ENCODE assay signal across 23 cellular contexts in the genomic region with DNA sequence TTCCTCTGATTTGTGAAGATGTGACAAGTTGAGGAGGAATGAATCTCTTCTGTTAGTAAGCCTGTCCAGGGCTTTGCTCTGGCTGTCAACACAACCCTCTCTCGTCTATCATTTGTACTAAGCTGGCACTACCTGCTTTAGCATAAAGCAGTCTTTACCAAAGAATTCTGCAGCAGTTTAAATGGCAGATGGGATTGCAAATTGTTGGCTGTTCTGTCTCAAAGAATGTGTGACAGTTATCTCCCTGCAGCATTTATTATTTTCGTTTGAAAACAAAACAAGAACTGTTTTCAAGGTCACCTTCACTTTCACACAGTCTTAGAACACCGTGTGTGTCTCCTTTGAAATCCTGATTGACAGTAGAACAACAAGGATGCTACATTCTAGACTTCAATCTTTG. TPM values are rescaled to one million over a fixed set of nuclear protein-coding genes. Genes with fewer than 3 reads are reported as not detected.
DNase-seq lines count a peak whose midpoint lies in the region; ATAC-seq and TF ChIP-seq lines count a peak whose summit lies in the region.
"Had no signal": no experiment of that assay in that cellular context is flagged by ENCODE, and none has a peak within 500 bp of the region (broad histone marks: within the 10 kb centered on the region; RNA-seq: fewer than 3 reads in every experiment).

No MANE protein-coding gene starts in this region.

- H2AK5ac ChIP-seq in mesenchymal stem cell (ENCODE audit: low read length, severe bottlenecking): peak overlapping the region; percentile 4

- no peaks in the 10 kb centered on the region for H3K9me3 ChIP-seq in mesenchymal stem cell (ENCODE audit: control insufficient read depth, low read length)

- peaks cover 5% of the 10 kb centered on the region for H3K4me1 Mint-ChIP-seq in activated CD4-positive, alpha-beta memory T cell treated with anti-CD3 and anti-CD28 coated beads for 36 hours (ENCODE audit: low read depth)

- peaks cover 4% of the 10 kb centered on the region for H3K79me1 ChIP-seq in mesenchymal stem cell (replicated peaks; ENCODE audit: low read length, poor library complexity, severe bottlenecking)

- intact Hi-C loops in activated CD4-positive, alpha-beta memory T cell treated with anti-CD3 and anti-CD28 coated beads for 36 hours (cut with micrococcal nuclease): no loop called here

- no peak overlapping the region for H2AFZ ChIP-seq in mesenchymal stem cell (ENCODE audit: low read depth, low read length)

- H4K8ac ChIP-seq in mesenchymal stem cell (ENCODE audit: low read length): no peak overlapping the region

- ATAC-seq in SK-N-SH treated with all-trans-retinoic acid at 6 μM for 48 hours: no peak
- no peak for ATAC-seq in HG02852 (IDR thresholded peaks at IDR 0.05; ENCODE audit: unreplicated experiment)

- no peak overlapping the region for H3K27ac Mint-ChIP-seq in activated CD4-positive, alpha-beta memory T cell treated with anti-CD3 and anti-CD28 coated beads for 36 hours
- H3K27ac Mint-ChIP-seq: CD4-positive, alpha-beta memory T cell had no signal

- no peak overlapping the region for H3K14ac ChIP-seq in mesenchymal stem cell (ENCODE audit: low read length in 2 of 2)

- H3K36me3 ChIP-seq in mesenchymal stem cell (ENCODE audit: control insufficient read depth in 1 of 2, insufficient read depth in 2 of 2, low read depth in 1 of 2, low read length in 2 of 2): no peaks in the 10 kb centered on the region

- H4K91ac ChIP-seq in mesenchymal stem cell (ENCODE audit: low read length): no peak overlapping the region

- no peak overlapping the region for H3K27ac ChIP-seq in mesenchymal stem cell (ENCODE audit: low read length, poor library complexity, severe bottlenecking)
- H3K27ac ChIP-seq: RWPE1 had no signal

- POLR2A ChIA-PET in activated CD4-positive, alpha-beta memory T cell treated with anti-CD3 and anti-CD28 coated beads for 36 hours (lab: Charles Lee): no interaction called here

- CTCF ChIA-PET in activated CD4-positive, alpha-beta memory T cell treated with anti-CD3 and anti-CD28 coated beads for 36 hours (lab: Charles Lee): no interaction called here

- H3K4me2 ChIP-seq in mesenchymal stem cell (ENCODE audit: low read length, poor library complexity, severe bottlenecking): no peak overlapping the region

- peaks cover 18% of the 10 kb centered on the region for H3K4me1 ChIP-seq in mesenchymal stem cell (ENCODE audit: control insufficient read depth, insufficient read depth, low read depth, low read length)

- no peak overlapping the region for H3K18ac ChIP-seq in mesenchymal stem cell (ENCODE audit: low read depth in 1 of 2, low read length in 2 of 2)

- H3K36me3 Mint-ChIP-seq in activated CD4-positive, alpha-beta memory T cell treated with anti-CD3 and anti-CD28 coated beads for 36 hours: no peaks in the 10 kb centered on the region
- H3K36me3 Mint-ChIP-seq: CD4-positive, alpha-beta memory T cell had no signal

- H3K4ac ChIP-seq in mesenchymal stem cell (ENCODE audit: low read depth in 1 of 2, low read length in 2 of 2): no peak overlapping the region

- H3K27me3 Mint-ChIP-seq in activated CD4-positive, alpha-beta memory T cell treated with anti-CD3 and anti-CD28 coated beads for 36 hours: peaks cover 31% of the 10 kb centered on the region

- no peaks in the 10 kb centered on the region for H3K9me3 Mint-ChIP-seq in activated CD4-positive, alpha-beta memory T cell treated with anti-CD3 and anti-CD28 coated beads for 36 hours

- no peaks in the 10 kb centered on the region for H3K27me3 ChIP-seq in mesenchymal stem cell (ENCODE audit: control insufficient read depth in 1 of 2, insufficient read depth in 1 of 2, low read length in 2 of 2)

- no peak overlapping the region for H2BK120ac ChIP-seq in mesenchymal stem cell (ENCODE audit: low read depth, low read length)

- H2BK15ac ChIP-seq in mesenchymal stem cell (ENCODE audit: low read depth, poor library complexity, severe bottlenecking): no peak overlapping the region

- DNase-seq in NCI-H1694 (lab: John Stamatoyannopoulos, UW): peak; percentile 28
- no peak for DNase-seq in mesenchymal stem cell
- no peak for DNase-seq in activated CD4-positive, alpha-beta memory T cell treated with anti-CD3 and anti-CD28 coated beads for 36 hours
- no peak for DNase-seq in DMS153 (lab: John Stamatoyannopoulos, UW)
- no peak for DNase-seq in HuH-7.5 (ENCODE audit: low spot score)
- DNase-seq: C1 segment of cervical spinal cord; CD4-positive, alpha-beta memory T cell; COR-L47; DMS79; EL; GF-D8; KBM-7; MV-4-11; NCI-H1105; NCI-H1436 treated with DMSO at 0.1 percent for 48 hours; NCI-H2029; NCI-H446 treated with DMSO at 0.1 percent for 48 hours; NCI-H526; SHP77; SW 1271 had no signal

- no peak overlapping the region for H3K4me3 Mint-ChIP-seq in activated CD4-positive, alpha-beta memory T cell treated with anti-CD3 and anti-CD28 coated beads for 36 hours
- H3K4me3 Mint-ChIP-seq: CD4-positive, alpha-beta memory T cell had no signal

- H3K4me3 ChIP-seq in mesenchymal stem cell (ENCODE audit: insufficient read depth in 1 of 2, low read depth in 1 of 2, low read length in 2 of 2): no peak overlapping the region

- 70% methylated on average over 3 of the region's 3 CpGs for WGBS in mesenchymal stem cell

- peak overlapping the region in 1 of 2 experiments; percentile 35 for H2BK12ac ChIP-seq in mesenchymal stem cell (ENCODE audit: low read length in 2 of 2)

- no peak overlapping the region for H2BK5ac ChIP-seq in mesenchymal stem cell (ENCODE audit: low read depth, low read length, poor library complexity, severe bottlenecking)

- no peak overlapping the region for H3K9ac ChIP-seq in mesenchymal stem cell (ENCODE audit: low read length)

- no peak overlapping the region for H3K23ac ChIP-seq in mesenchymal stem cell (ENCODE audit: low read length in 2 of 2)

TF ChIP-seq in SK-N-SH treated with all-trans-retinoic acid at 6 μM for 48 hours, 23 proteins besides CTCF, POLR2A, EP300 and RAD21 (continues in another document):
- TF ChIP-seq TCF4 (CRISPR knock-in tag; IDR thresholded peaks at IDR 0.05; ENCODE audit: borderline replicate concordance) (no peak; the same call in 1 of the 2 replicates), PPARA (CRISPR knock-in tag; IDR thresholded peaks at IDR 0.05; ENCODE audit: borderline replicate concordance) (no peak), ARNTL (CRISPR knock-in tag; IDR thresholded peaks at IDR 0.05; ENCODE audit: borderline replicate concordance, low read depth) (no peak), ISL1 (CRISPR knock-in tag; IDR thresholded peaks at IDR 0.05) (peak; percentile 73), ZC3H10 (CRISPR knock-in tag; IDR thresholded peaks at IDR 0.05) (no peak), SNAI2 (CRISPR knock-in tag; IDR thresholded peaks at IDR 0.05) (0 out of 2 replicates have a peak, but pooled peaks have one; percentile 60), ZNF565 (CRISPR knock-in tag; conservative IDR thresholded peaks at IDR 0.05; ENCODE audit: low read depth) (no peak)
- TF ChIP-seq, protein P1, sequence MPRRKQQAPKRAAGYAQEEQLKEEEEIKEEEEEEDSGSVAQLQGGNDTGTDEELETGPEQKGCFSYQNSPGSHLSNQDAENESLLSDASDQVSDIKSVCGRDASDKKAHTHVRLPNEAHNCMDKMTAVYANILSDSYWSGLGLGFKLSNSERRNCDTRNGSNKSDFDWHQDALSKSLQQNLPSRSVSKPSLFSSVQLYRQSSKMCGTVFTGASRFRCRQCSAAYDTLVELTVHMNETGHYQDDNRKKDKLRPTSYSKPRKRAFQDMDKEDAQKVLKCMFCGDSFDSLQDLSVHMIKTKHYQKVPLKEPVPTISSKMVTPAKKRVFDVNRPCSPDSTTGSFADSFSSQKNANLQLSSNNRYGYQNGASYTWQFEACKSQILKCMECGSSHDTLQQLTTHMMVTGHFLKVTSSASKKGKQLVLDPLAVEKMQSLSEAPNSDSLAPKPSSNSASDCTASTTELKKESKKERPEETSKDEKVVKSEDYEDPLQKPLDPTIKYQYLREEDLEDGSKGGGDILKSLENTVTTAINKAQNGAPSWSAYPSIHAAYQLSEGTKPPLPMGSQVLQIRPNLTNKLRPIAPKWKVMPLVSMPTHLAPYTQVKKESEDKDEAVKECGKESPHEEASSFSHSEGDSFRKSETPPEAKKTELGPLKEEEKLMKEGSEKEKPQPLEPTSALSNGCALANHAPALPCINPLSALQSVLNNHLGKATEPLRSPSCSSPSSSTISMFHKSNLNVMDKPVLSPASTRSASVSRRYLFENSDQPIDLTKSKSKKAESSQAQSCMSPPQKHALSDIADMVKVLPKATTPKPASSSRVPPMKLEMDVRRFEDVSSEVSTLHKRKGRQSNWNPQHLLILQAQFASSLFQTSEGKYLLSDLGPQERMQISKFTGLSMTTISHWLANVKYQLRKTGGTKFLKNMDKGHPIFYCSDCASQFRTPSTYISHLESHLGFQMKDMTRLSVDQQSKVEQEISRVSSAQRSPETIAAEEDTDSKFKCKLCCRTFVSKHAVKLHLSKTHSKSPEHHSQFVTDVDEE (CRISPR knock-in tag; IDR thresholded peaks at IDR 0.05): peak; percentile 56; the same call in 1 of the 2 replicates
- TF ChIP-seq, protein P2, sequence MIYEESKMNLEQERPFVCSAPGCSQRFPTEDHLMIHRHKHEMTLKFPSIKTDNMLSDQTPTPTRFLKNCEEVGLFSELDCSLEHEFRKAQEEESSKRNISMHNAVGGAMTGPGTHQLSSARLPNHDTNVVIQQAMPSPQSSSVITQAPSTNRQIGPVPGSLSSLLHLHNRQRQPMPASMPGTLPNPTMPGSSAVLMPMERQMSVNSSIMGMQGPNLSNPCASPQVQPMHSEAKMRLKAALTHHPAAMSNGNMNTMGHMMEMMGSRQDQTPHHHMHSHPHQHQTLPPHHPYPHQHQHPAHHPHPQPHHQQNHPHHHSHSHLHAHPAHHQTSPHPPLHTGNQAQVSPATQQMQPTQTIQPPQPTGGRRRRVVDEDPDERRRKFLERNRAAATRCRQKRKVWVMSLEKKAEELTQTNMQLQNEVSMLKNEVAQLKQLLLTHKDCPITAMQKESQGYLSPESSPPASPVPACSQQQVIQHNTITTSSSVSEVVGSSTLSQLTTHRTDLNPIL (CRISPR knock-in tag; IDR thresholded peaks at IDR 0.05; ENCODE audit: low read depth): no peak

RNA-seq across cellular contexts. Expression of a gene that starts 4.8 kb away (rescaled TPM):
- polyA plus RNA-seq in mesenchymal stem cell (2013, experiment 1 of 2): 509 TPM
- polyA plus RNA-seq in mesenchymal stem cell (2013, experiment 2 of 2): 467 TPM
- total RNA-seq in activated CD4-positive, alpha-beta memory T cell treated with anti-CD3 and anti-CD28 coated beads for 36 hours: not detected
- total RNA-seq: CD4-positive, alpha-beta memory T cell had no signal
